ENCODE assay signal across 34 cellular contexts in genomic region chr1:118340928-118341905, GRCh38.
DNase-seq lines count a peak whose midpoint lies in the region; FAIRE-seq and TF ChIP-seq lines count a peak whose summit lies in the region.
"Had no signal": no experiment of that assay in that cellular context is flagged by ENCODE, and none has a peak within 500 bp of the region (broad histone marks: within the 10 kb centered on the region; RNA-seq: fewer than 3 reads in every experiment).

No MANE protein-coding gene starts in this region.

- no peaks in the 10 kb centered on the region for H3K4me1 ChIP-seq in astrocyte (ENCODE audit: insufficient read depth, low read length)
- H3K4me1 ChIP-seq in osteoblast (ENCODE audit: insufficient read depth, low read length): peaks cover 29% of the 10 kb centered on the region
- no peaks in the 10 kb centered on the region for H3K4me1 ChIP-seq in CD8-positive, alpha-beta memory T cell (ENCODE audit: insufficient read depth, low read length)
- H3K4me1 ChIP-seq in OCI-LY7 (ENCODE audit: insufficient read depth, low read length, poor library complexity, severe bottlenecking): peaks cover under 1% of the 10 kb centered on the region
- no peaks in the 10 kb centered on the region for H3K4me1 ChIP-seq in BE2C
- H3K4me1 ChIP-seq: heart left ventricle, spleen, stomach had no signal

- no peak overlapping the region for H3K9ac ChIP-seq in astrocyte (ENCODE audit: low read length)
- H3K9ac ChIP-seq: BLaER1 had no signal

- no peak overlapping the region for H2AFZ ChIP-seq in astrocyte (ENCODE audit: low read depth, low read length)
- H2AFZ ChIP-seq in osteoblast (ENCODE audit: low read length): peak overlapping the region; percentile 33
- no peak overlapping the region for H2AFZ ChIP-seq in OCI-LY7 (ENCODE audit: low read length)

- H3K9me2 ChIP-seq in OCI-LY7 (ENCODE audit: insufficient read depth, low read length): no peaks in the 10 kb centered on the region

- H3K4me1 Mint-ChIP-seq in astrocyte (ENCODE audit: low read depth, unreplicated experiment) (peaks cover 3% of the 10 kb centered on the region), nephron progenitor cell (peaks cover 5% of the 10 kb centered on the region)
- no peaks in the 10 kb centered on the region for H3K4me1 Mint-ChIP-seq in CD8-positive, alpha-beta memory T cell
- H3K4me1 Mint-ChIP-seq: activated naive CD8-positive, alpha-beta T cell treated with anti-CD3 and anti-CD28 coated beads for 36 hours had no signal

- H3K27me3 Mint-ChIP-seq in astrocyte (ENCODE audit: low read depth, unreplicated experiment): no peaks in the 10 kb centered on the region
- H3K27me3 Mint-ChIP-seq in CD8-positive, alpha-beta memory T cell: no peaks in the 10 kb centered on the region
- H3K27me3 Mint-ChIP-seq in nephron progenitor cell (ENCODE audit: low read depth, poor library complexity): peaks cover 3% of the 10 kb centered on the region
- H3K27me3 Mint-ChIP-seq: activated naive CD8-positive, alpha-beta T cell treated with anti-CD3 and anti-CD28 coated beads for 36 hours had no signal

- H3K36me3 Mint-ChIP-seq in astrocyte (ENCODE audit: low read depth, unreplicated experiment): no peaks in the 10 kb centered on the region
- H3K36me3 Mint-ChIP-seq in CD8-positive, alpha-beta memory T cell: no peaks in the 10 kb centered on the region
- H3K36me3 Mint-ChIP-seq in nephron progenitor cell (ENCODE audit: low read depth): no peaks in the 10 kb centered on the region
- H3K36me3 Mint-ChIP-seq: activated naive CD8-positive, alpha-beta T cell treated with anti-CD3 and anti-CD28 coated beads for 36 hours had no signal

- CTCF ChIA-PET in CD8-positive, alpha-beta memory T cell (lab: Charles Lee): no interaction called here
- CTCF ChIA-PET in OCI-LY7 (lab: Charles Lee; ENCODE audit: unreplicated experiment): no interaction called here

- H3K36me3 ChIP-seq in astrocyte (ENCODE audit: insufficient read depth, low read length) (no peaks in the 10 kb centered on the region), osteoblast (ENCODE audit: insufficient read depth, low read length) (no peaks in the 10 kb centered on the region), OCI-LY7 (ENCODE audit: insufficient read depth, low read length) (no peaks in the 10 kb centered on the region), BE2C (no peaks in the 10 kb centered on the region)
- no peaks in the 10 kb centered on the region for H3K36me3 ChIP-seq in CD8-positive, alpha-beta memory T cell (ENCODE audit: insufficient read depth, low read length)
- H3K36me3 ChIP-seq: BLaER1, cardiac muscle cell, heart left ventricle, spleen, stomach, tibial artery had no signal

- FAIRE-seq in astrocyte (lab: Jason Lieb, UNC): peak; percentile 39
- FAIRE-seq: colon, H1, keratinocyte had no signal

- POLR2A ChIA-PET in CD8-positive, alpha-beta memory T cell (lab: Charles Lee): no interaction called here
- POLR2A ChIA-PET in OCI-LY7 (lab: Charles Lee): no interaction called here

- H4K20me1 ChIP-seq in astrocyte (ENCODE audit: insufficient read depth, low read length) (no peaks in the 10 kb centered on the region), osteoblast (ENCODE audit: insufficient read depth, low read length) (no peaks in the 10 kb centered on the region), OCI-LY7 (ENCODE audit: insufficient read depth, low read length) (no peaks in the 10 kb centered on the region)
- H4K20me1 ChIP-seq: BLaER1 had no signal

- H3K27me3 ChIP-seq in astrocyte (ENCODE audit: insufficient read depth, low read length): no peaks in the 10 kb centered on the region
- no peaks in the 10 kb centered on the region for H3K27me3 ChIP-seq in osteoblast (ENCODE audit: insufficient read depth, low read length)
- no peaks in the 10 kb centered on the region for H3K27me3 ChIP-seq in CD8-positive, alpha-beta memory T cell (ENCODE audit: insufficient read depth, low read length, poor library complexity, severe bottlenecking)
- no peaks in the 10 kb centered on the region for H3K27me3 ChIP-seq in BE2C
- H3K27me3 ChIP-seq: BLaER1, cardiac muscle cell, heart left ventricle, spleen, stomach, tibial artery had no signal

- DNase-seq in DMS 273 (lab: John Stamatoyannopoulos, UW; ENCODE audit: unreplicated experiment) (peak; percentile 50), NCI-H345 treated with DMSO at 0.1 percent for 48 hours (lab: John Stamatoyannopoulos, UW; ENCODE audit: unreplicated experiment) (peak; percentile 4), astrocyte (ENCODE audit: low read depth) (peak; percentile 22), osteoblast (ENCODE audit: insufficient read length, low spot score, missing footprints) (no peak), OCI-LY7 (ENCODE audit: low spot score) (no peak), BE2C (no peak), nephron progenitor cell (no peak)
- no peak for DNase-seq in CD8-positive, alpha-beta memory T cell
- DNase-seq: ACHN; activated effector memory CD4-positive, alpha-beta T cell treated with Interleukin-2 at 50 U/mL for 16 hours; activated naive CD8-positive, alpha-beta T cell treated with anti-CD3 and anti-CD28 coated beads for 36 hours; activated T-cell treated with anti-CD3 and anti-CD28 coated beads, Interleukin-2, amount 50 U/mL, for 1 hour; anterior cingulate cortex; DMS79; effector CD4-positive, alpha-beta T cell; heart left ventricle; HFFc6; Kasumi-1; MV-4-11; NCI-H1694; NCI-H510A; right cardiac atrium; Right ventricle myocardium superior; spleen; stimulated activated CD4-positive, alpha-beta T cell treated with anti-CD3 and anti-CD28 coated beads, Interleukin-2, amount 100 ng/mL, for 24 hours; stomach; tibial artery had no signal

- H3K4me3 ChIP-seq in astrocyte (ENCODE audit: insufficient read depth, low read depth, low read length): no peak overlapping the region
- no peak overlapping the region for H3K4me3 ChIP-seq in osteoblast (ENCODE audit: insufficient read depth, low read length)
- no peak overlapping the region for H3K4me3 ChIP-seq in CD8-positive, alpha-beta memory T cell (ENCODE audit: low read length)
- H3K4me3 ChIP-seq in OCI-LY7 (ENCODE audit: low read depth, low read length, poor library complexity, severe bottlenecking): no peak overlapping the region
- no peak overlapping the region for H3K4me3 ChIP-seq in BE2C (ENCODE audit: low read depth, low read length)
- H3K4me3 ChIP-seq: BLaER1, cardiac muscle cell, heart left ventricle, spleen, stomach, tibial artery had no signal

- no peaks in the 10 kb centered on the region for H3K9me3 Mint-ChIP-seq in astrocyte (ENCODE audit: unreplicated experiment)
- H3K9me3 Mint-ChIP-seq in CD8-positive, alpha-beta memory T cell: peaks cover 0 to 6% (median 2%) of the 10 kb centered on the region in 5 donors
- H3K9me3 Mint-ChIP-seq in nephron progenitor cell: no peaks in the 10 kb centered on the region
- H3K9me3 Mint-ChIP-seq: activated naive CD8-positive, alpha-beta T cell treated with anti-CD3 and anti-CD28 coated beads for 36 hours; HFFc6; T-helper 2 cell treated with Interferon-gamma antibody and Interleukin-4, amounts not matched to agents 5 μg/mL and 100 μg/mL, for 36 hours had no signal

- H3K4me2 ChIP-seq in astrocyte (ENCODE audit: low read length): no peak overlapping the region
- peak overlapping the region; percentile 16 for H3K4me2 ChIP-seq in osteoblast (ENCODE audit: insufficient read depth, low read length)
- H3K4me2 ChIP-seq in OCI-LY7 (ENCODE audit: low read length): no peak overlapping the region
- H3K4me2 ChIP-seq: BLaER1 had no signal

- H3K79me2 ChIP-seq in astrocyte (ENCODE audit: insufficient read depth, low read length) (no peaks in the 10 kb centered on the region), osteoblast (ENCODE audit: insufficient read depth, low read length) (no peaks in the 10 kb centered on the region), OCI-LY7 (ENCODE audit: insufficient read depth, low read depth, low read length) (no peaks in the 10 kb centered on the region)

- TF ChIP-seq CTCF in astrocyte (IDR thresholded peaks at IDR 0.05; ENCODE audit: insufficient read depth, low read depth, low read length) (no peak), osteoblast (IDR thresholded peaks at IDR 0.05; ENCODE audit: extremely low read depth, low read depth, low read length) (no peak), OCI-LY7 (conservative IDR thresholded peaks at IDR 0.05; ENCODE audit: low read length) (no peak), BE2C (IDR thresholded peaks at IDR 0.05; ENCODE audit: low read depth, low read length) (no peak), nephron progenitor cell (IDR thresholded peaks at IDR 0.05) (no peak)

- intact Hi-C loops in OCI-LY7 (cut with micrococcal nuclease; ENCODE audit: unreplicated experiment): no loop called here

- H3K9me3 ChIP-seq in astrocyte (ENCODE audit: insufficient read depth, low read depth, low read length) (no peaks in the 10 kb centered on the region), osteoblast (ENCODE audit: low read depth, low read length) (no peaks in the 10 kb centered on the region), OCI-LY7 (ENCODE audit: low read length) (no peaks in the 10 kb centered on the region), BE2C (no peaks in the 10 kb centered on the region)
- H3K9me3 ChIP-seq in CD8-positive, alpha-beta memory T cell (ENCODE audit: low read length): no peaks in the 10 kb centered on the region
- H3K9me3 ChIP-seq: BLaER1, heart left ventricle, spleen, stomach, tibial artery had no signal

- H3K27ac Mint-ChIP-seq in astrocyte (ENCODE audit: unreplicated experiment) (no peak overlapping the region), nephron progenitor cell (no peak overlapping the region)
- H3K27ac Mint-ChIP-seq in CD8-positive, alpha-beta memory T cell: no peak overlapping the region
- H3K27ac Mint-ChIP-seq: activated naive CD8-positive, alpha-beta T cell treated with anti-CD3 and anti-CD28 coated beads for 36 hours; HFFc6; T-helper 2 cell treated with Interferon-gamma antibody and Interleukin-4, amounts not matched to agents 5 μg/mL and 100 μg/mL, for 36 hours had no signal

- H3K4me3 Mint-ChIP-seq in astrocyte (ENCODE audit: unreplicated experiment): no peak overlapping the region
- no peak overlapping the region for H3K4me3 Mint-ChIP-seq in CD8-positive, alpha-beta memory T cell
- H3K4me3 Mint-ChIP-seq in nephron progenitor cell: no peak overlapping the region
- H3K4me3 Mint-ChIP-seq: activated naive CD8-positive, alpha-beta T cell treated with anti-CD3 and anti-CD28 coated beads for 36 hours; HFFc6; T-helper 2 cell treated with Interferon-gamma antibody and Interleukin-4, amounts not matched to agents 5 μg/mL and 100 μg/mL, for 36 hours had no signal

- BruUV-seq in OCI-LY7 (replicated peaks; lab: Mats Ljungman, UMichigan): no TSS peak

- no peak overlapping the region for H3K27ac ChIP-seq in astrocyte (ENCODE audit: low read depth, low read length)
- no peak overlapping the region for H3K27ac ChIP-seq in osteoblast (ENCODE audit: low read depth, low read length)
- no peak overlapping the region for H3K27ac ChIP-seq in CD8-positive, alpha-beta memory T cell (ENCODE audit: low read depth, low read length)
- H3K27ac ChIP-seq in OCI-LY7 (ENCODE audit: low read depth, low read length, poor library complexity, severe bottlenecking): no peak overlapping the region
- H3K27ac ChIP-seq: BLaER1, cardiac muscle cell, epithelial cell of prostate, heart left ventricle, spleen, stomach, tibial artery had no signal

Comparison
In these comparisons a context has a peak if more than half of its experiments do, and no peak if none do; other contexts are left out.
1. DNase-seq: peak in DMS 273 (single experiment), NCI-H345 treated with DMSO at 0.1 percent for 48 hours (single experiment) and astrocyte (single experiment); none in osteoblast (single experiment), CD8-positive, alpha-beta memory T cell (0 of 5), OCI-LY7 (single experiment), BE2C (single experiment) and nephron progenitor cell (single experiment).